Comparison of ENCODE assay signal across 15 cellular contexts in genomic region chr20:22379472-22379871, GRCh38.
DNase-seq lines count a peak whose midpoint lies in the region; ATAC-seq and TF ChIP-seq lines count a peak whose summit lies in the region.
"Had no signal": no experiment of that assay in that cellular context is flagged by ENCODE, and none has a peak within 500 bp of the region (broad histone marks: within the 10 kb centered on the region; RNA-seq: fewer than 3 reads in every experiment).

No MANE protein-coding gene starts in this region.

- no peaks in the 10 kb centered on the region for H3K9me3 ChIP-seq in CD4-positive, alpha-beta T cell (ENCODE audit: control insufficient read depth, low read length)

- no peak overlapping the region for H3K4me3 Mint-ChIP-seq in CD4-positive, alpha-beta T cell
- H3K4me3 Mint-ChIP-seq in HFFc6: no peak overlapping the region
- H3K4me3 Mint-ChIP-seq: natural killer cell treated with Interleukin-12 subunit alpha and Interleukin-12 subunit beta and Interleukin-15 and Interleukin-18, amount 100 ng/mL, for 72 hours had no signal

- no peak overlapping the region for H3K4me3 ChIP-seq in fibroblast of mammary gland (ENCODE audit: control insufficient read depth, low read depth, low read length)

- no peaks in the 10 kb centered on the region for H3K36me3 Mint-ChIP-seq in CD4-positive, alpha-beta T cell (ENCODE audit: low read depth)
- no peaks in the 10 kb centered on the region for H3K36me3 Mint-ChIP-seq in HFFc6 (ENCODE audit: low read depth)
- H3K36me3 Mint-ChIP-seq: natural killer cell treated with Interleukin-12 subunit alpha and Interleukin-12 subunit beta and Interleukin-15 and Interleukin-18, amount 100 ng/mL, for 72 hours had no signal

- intact Hi-C loops in CD4-positive, alpha-beta T cell (cut with DNase I, micrococcal nuclease): no loop called here

- H3K27ac ChIP-seq in CD4-positive, alpha-beta T cell (ENCODE audit: low read depth, low read length): no peak overlapping the region
- H3K27ac ChIP-seq: C4-2B had no signal

- POLR2A ChIA-PET in CD4-positive, alpha-beta T cell (lab: Charles Lee): no interaction called here

- ATAC-seq in CD4-positive, alpha-beta T cell (ENCODE audit: poor library complexity): no peak
- ATAC-seq: natural killer cell treated with Interleukin-12 subunit alpha and Interleukin-12 subunit beta and Interleukin-15 and Interleukin-18, amount 100 ng/mL, for 72 hours had no signal

- H3K4me1 Mint-ChIP-seq in CD4-positive, alpha-beta T cell (ENCODE audit: low read depth): no peaks in the 10 kb centered on the region
- H3K4me1 Mint-ChIP-seq in HFFc6 (ENCODE audit: low read depth): no peaks in the 10 kb centered on the region

- H3K27me3 Mint-ChIP-seq in CD4-positive, alpha-beta T cell: no peaks in the 10 kb centered on the region
- H3K27me3 Mint-ChIP-seq in HFFc6 (ENCODE audit: insufficient read depth): peaks cover 4% of the 10 kb centered on the region; the same call in 1 of the 2 replicates
- H3K27me3 Mint-ChIP-seq: natural killer cell treated with Interleukin-12 subunit alpha and Interleukin-12 subunit beta and Interleukin-15 and Interleukin-18, amount 100 ng/mL, for 72 hours had no signal

- no peaks in the 10 kb centered on the region for H3K27me3 ChIP-seq in CD4-positive, alpha-beta T cell (ENCODE audit: control insufficient read depth, insufficient read depth, low read length)

- no peak for TF ChIP-seq CTCF in fibroblast of mammary gland (conservative IDR thresholded peaks at IDR 0.05; ENCODE audit: control insufficient read depth, insufficient read depth, low read depth, low read length)
- TF ChIP-seq CTCF in CD4-positive, alpha-beta T cell (IDR thresholded peaks at IDR 0.05): no peak
- TF ChIP-seq CTCF in HFFc6 (IDR thresholded peaks at IDR 0.05): no peak

- peak; percentile 61 for DNase-seq in COLO668 (lab: John Stamatoyannopoulos, UW; ENCODE audit: unreplicated experiment)
- DNase-seq in HPDE6-E6E7 (ENCODE audit: extremely low spot score): peak; percentile 92
- peak; percentile 85 for DNase-seq in RPMI7951 (ENCODE audit: low read depth)
- peak; percentile 79 for DNase-seq in fibroblast of mammary gland (ENCODE audit: low read depth)
- no peak for DNase-seq in dedifferentiated amniotic fluid mesenchymal stem cell (ENCODE audit: extremely low spot score)
- no peak for DNase-seq in CD4-positive, alpha-beta T cell
- DNase-seq in GM19240 (ENCODE audit: insufficient read length, low spot score): no peak
- no peak for DNase-seq in HFFc6
- DNase-seq: activated CD4-positive, alpha-beta T cell treated with anti-CD3 and anti-CD28 coated beads for 1 hour; activated T-cell treated with anti-CD3 and anti-CD28 coated beads, Interleukin-2, amount 50 U/mL, for 48 hours; amygdala; Karpas-422; NCI-H446 treated with DMSO at 0.1 percent for 48 hours had no signal

- CTCF ChIA-PET in CD4-positive, alpha-beta T cell (lab: Charles Lee): no interaction called here

- no peaks in the 10 kb centered on the region for H3K9me3 Mint-ChIP-seq in CD4-positive, alpha-beta T cell
- H3K9me3 Mint-ChIP-seq in HFFc6: peaks cover 52% of the 10 kb centered on the region
- H3K9me3 Mint-ChIP-seq: natural killer cell treated with Interleukin-12 subunit alpha and Interleukin-12 subunit beta and Interleukin-15 and Interleukin-18, amount 100 ng/mL, for 72 hours had no signal

- no peak overlapping the region for H3K27ac Mint-ChIP-seq in CD4-positive, alpha-beta T cell
- no peak overlapping the region for H3K27ac Mint-ChIP-seq in HFFc6
- H3K27ac Mint-ChIP-seq: natural killer cell treated with Interleukin-12 subunit alpha and Interleukin-12 subunit beta and Interleukin-15 and Interleukin-18, amount 100 ng/mL, for 72 hours had no signal

Comparison
In these comparisons a context has a peak if more than half of its experiments do, and no peak if none do; other contexts are left out.
1. DNase-seq: peak in COLO668 (single experiment), HPDE6-E6E7 (single experiment), RPMI7951 (single experiment) and fibroblast of mammary gland (single experiment); none in dedifferentiated amniotic fluid mesenchymal stem cell (single experiment), CD4-positive, alpha-beta T cell (0 of 10), GM19240 (single experiment) and HFFc6 (single experiment).